In the genomic region with DNA sequence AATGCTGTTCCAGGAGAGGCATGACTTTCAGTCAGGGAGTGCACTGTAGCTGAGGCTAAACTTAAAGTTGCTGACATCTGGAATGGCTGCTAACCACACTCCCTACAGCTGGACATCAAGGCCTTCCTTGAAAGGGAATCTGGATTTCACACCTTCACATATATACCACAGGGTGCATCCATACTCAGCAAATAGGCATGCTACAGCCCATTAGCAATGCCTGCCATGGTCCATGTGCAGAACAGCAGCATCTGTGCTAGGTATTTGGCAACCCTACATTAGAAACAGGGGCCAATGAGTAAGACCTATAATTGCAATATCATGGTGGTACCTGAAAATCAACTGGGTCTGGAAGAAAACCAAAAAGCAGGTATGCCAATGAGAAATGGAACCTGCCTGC, we compare ENCODE assay signal across 29 cellular contexts.
"Had no signal": no experiment of that assay in that cellular context is flagged by ENCODE, and none has a peak within 500 bp of the region (broad histone marks: within the 10 kb centered on the region; RNA-seq: fewer than 3 reads in every experiment).

No MANE protein-coding gene starts in this region.

- H3K27me3 ChIP-seq: breast epithelium, MG63, SJCRH30 had no signal

- H3K4me1 ChIP-seq: breast epithelium, SJCRH30 had no signal

- H3K4me2 ChIP-seq: SK-N-SH had no signal

- ATAC-seq: activated T-helper 17 cell treated with anti-CD3 and anti-CD28 coated beads, Interleukin-2, amount 50 U/mL, for 72 hours; Panc1 had no signal

- H3K36me3 ChIP-seq: breast epithelium, MG63, SJCRH30 had no signal

- H3K4me3 ChIP-seq: breast epithelium, MG63, SJCRH30 had no signal

- H3K9ac ChIP-seq: SK-N-SH had no signal

- DNase-seq: activated CD4-positive, alpha-beta memory T cell treated with anti-CD3 and anti-CD28 coated beads for 36 hours; activated CD4-positive, alpha-beta T cell treated with anti-CD3 and anti-CD28 coated beads, Interleukin-2, amount 10 ng/mL, durations not matched to agents 7 days and 5 days; activated CD4-positive, CD25-positive, alpha-beta regulatory T cell; activated CD8-positive, alpha-beta memory T cell treated with anti-CD3 and anti-CD28 coated beads for 24 hours; activated gamma-delta T cell; activated naive CD4-positive, alpha-beta T cell treated with anti-CD3 and anti-CD28 coated beads for 36 hours; activated T-cell treated with anti-CD3 and anti-CD28 coated beads for 4 hours; activated T-cell treated with anti-CD3 and anti-CD28 coated beads, Interleukin-2, amount 50 U/mL, for 48 hours; caudate nucleus; MG63; MV-4-11; NCI-H1092 treated with DMSO at 0.1 percent for 48 hours; NCI-H1417 treated with DMSO at 0.1 percent for 48 hours; NCI-H1694; NCI-H2029; NCI-H345; NCI-H510A; NCI-H526 treated with DMSO at 0.1 percent for 48 hours; NCI-H82; OCI-M1; Right ventricle myocardium superior; SJCRH30; SK-N-SH; T-helper 1 cell had no signal

- H3K27ac ChIP-seq: breast epithelium, RWPE1, SJCRH30, VCaP had no signal

- H3K9me3 ChIP-seq: MG63, SJCRH30, SK-N-SH had no signal
